ENCODE assay signal across 1 cellular context in genomic region chr6:72420409-72420808, GRCh38.
TF ChIP-seq lines count a peak whose summit lies in the region.

No MANE protein-coding gene starts in this region.

TF ChIP-seq in K562, 482 proteins besides CTCF, POLR2A, EP300 and RAD21 (continued from another document):
- TF ChIP-seq ZNF75A (CRISPR knock-in tag; IDR thresholded peaks at IDR 0.05) (no peak), TFE3 (CRISPR knock-in tag; IDR thresholded peaks at IDR 0.05) (no peak), IRF2 (CRISPR knock-in tag; IDR thresholded peaks at IDR 0.05) (no peak), IFI16 (CRISPR knock-in tag; IDR thresholded peaks at IDR 0.05) (no peak), CREM (IDR thresholded peaks at IDR 0.05; ENCODE audit: low read depth) (0 out of 2 replicates have a peak, but pooled peaks have one; percentile 13)
